8 cellular contexts compared by ENCODE assay signal in genomic region chrX:149630681-149631292, GRCh38. TPM values are rescaled to one million over a fixed set of nuclear protein-coding genes. Genes with fewer than 3 reads are reported as not detected.
DNase-seq lines count a peak whose midpoint lies in the region; ATAC-seq and TF ChIP-seq lines count a peak whose summit lies in the region.

No MANE protein-coding gene starts in this region.

- H3K4me1 Mint-ChIP-seq in stimulated activated naive CD8-positive, alpha-beta T cell treated with anti-CD3 and anti-CD28 coated beads, Interleukin-15, amount 100 ng/mL, for 72 hours, result peaks cover 46% of the 10 kb centered on the region

- intact Hi-C loops in left colon (cut with DNase I, micrococcal nuclease), result no loop called here

- no peaks in the 10 kb centered on the region for H3K9me3 Mint-ChIP-seq in stimulated activated naive CD8-positive, alpha-beta T cell treated with anti-CD3 and anti-CD28 coated beads, Interleukin-15, amount 100 ng/mL, for 72 hours

- no peaks in the 10 kb centered on the region for H3K27me3 Mint-ChIP-seq in stimulated activated naive CD8-positive, alpha-beta T cell treated with anti-CD3 and anti-CD28 coated beads, Interleukin-15, amount 100 ng/mL, for 72 hours

- DNase-seq in NCI-H510A treated with DMSO at 0.1 percent for 48 hours (lab: John Stamatoyannopoulos, UW) (peak; percentile 0), NCI-H510A (lab: John Stamatoyannopoulos, UW) (no peak), MV-4-11 (lab: John Stamatoyannopoulos, UW) (peak; percentile 10), cardiac fibroblast (ENCODE audit: low read depth in 2 of 2) (peak; percentile 59 to 60), left colon (peak in 1 of 2 donors; percentile 22)
- DNase-seq in stimulated activated naive CD8-positive, alpha-beta T cell treated with anti-CD3 and anti-CD28 coated beads, Interleukin-15, amount 100 ng/mL, for 72 hours, result no peak

- TF ChIP-seq CTCF in cardiac fibroblast (IDR thresholded peaks at IDR 0.05; ENCODE audit: low read depth, low read length), result peak; percentile 32

- H3K4me3 ChIP-seq in cardiac fibroblast (replicated peaks in 1 of 2; ENCODE audit: low read depth in 2 of 2, low read length in 2 of 2), result peak overlapping the region; percentile 67 to 72

- peak overlapping the region; percentile 91 to 94 for H3K4me3 Mint-ChIP-seq in stimulated activated naive CD8-positive, alpha-beta T cell treated with anti-CD3 and anti-CD28 coated beads, Interleukin-15, amount 100 ng/mL, for 72 hours

- H3K27ac Mint-ChIP-seq in stimulated activated naive CD8-positive, alpha-beta T cell treated with anti-CD3 and anti-CD28 coated beads, Interleukin-15, amount 100 ng/mL, for 72 hours, result peak overlapping the region; percentile 81

- ATAC-seq in left colon (peak; percentile 75), GM18502 (IDR thresholded peaks at IDR 0.05; ENCODE audit: poor library complexity, unreplicated experiment) (no peak), GM21619 (IDR thresholded peaks at IDR 0.05; ENCODE audit: unreplicated experiment) (no peak)
- ATAC-seq in stimulated activated naive CD8-positive, alpha-beta T cell treated with anti-CD3 and anti-CD28 coated beads, Interleukin-15, amount 100 ng/mL, for 72 hours, result no peak

RNA-seq across cellular contexts. Expression of gene TMEM185A, which starts 0.8 kb away (rescaled TPM):
- total RNA-seq in left colon, result 10 to 100 TPM; 19.8 to 22.1 TPM

RNA-seq across cellular contexts. Expression of gene HSFX2, which starts 35.7 kb away (rescaled TPM):
- total RNA-seq in left colon, result not detected

RNA-seq across cellular contexts. Expression of gene MAGEA9B, which starts 43.5 kb away (rescaled TPM):
- not detected for total RNA-seq in left colon

Comparison
In these comparisons a context has a peak if more than half of its experiments do, and no peak if none do; other contexts are left out.
1. DNase-seq: peak in NCI-H510A treated with DMSO at 0.1 percent for 48 hours (single experiment), MV-4-11 (single experiment) and cardiac fibroblast (2 of 2); none in NCI-H510A (single experiment) and stimulated activated naive CD8-positive, alpha-beta T cell treated with anti-CD3 and anti-CD28 coated beads, Interleukin-15, amount 100 ng/mL, for 72 hours (0 of 2).